ENCODE assay signal across 16 cellular contexts in the genomic region with DNA sequence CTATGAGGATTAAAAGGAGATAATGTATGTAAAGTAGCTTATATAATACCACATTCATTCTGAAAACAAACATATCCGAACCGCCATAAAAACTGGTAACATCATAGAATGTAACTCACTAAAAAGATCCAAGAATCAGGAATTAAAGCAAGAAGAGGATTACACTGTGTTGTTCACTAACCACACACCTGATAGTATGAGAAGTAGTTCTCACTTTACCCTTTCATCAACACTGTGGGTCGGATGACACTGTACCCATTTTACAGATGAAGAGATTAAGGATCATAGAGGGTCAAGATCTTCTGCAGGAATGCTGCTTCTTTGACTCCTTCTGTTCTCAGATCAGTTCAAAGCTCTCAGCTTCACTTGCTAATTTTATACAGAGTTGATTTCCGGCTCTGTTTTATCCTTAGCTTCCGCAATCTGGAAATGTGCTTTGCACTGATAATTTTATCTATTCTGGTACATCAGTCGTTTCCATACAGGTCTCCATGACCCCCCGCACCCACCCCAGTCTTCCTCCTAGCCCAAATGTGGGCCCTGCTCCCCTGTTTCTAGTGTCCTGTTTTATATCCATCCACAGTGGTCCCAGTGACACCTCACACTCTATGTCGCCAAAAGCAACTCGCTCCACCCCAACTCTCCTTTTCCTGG.
"Had no signal": no experiment of that assay in that cellular context is flagged by ENCODE, and none has a peak within 500 bp of the region (broad histone marks: within the 10 kb centered on the region; RNA-seq: fewer than 3 reads in every experiment).

No MANE protein-coding gene starts in this region.

- H3K27ac ChIP-seq: epithelial cell of prostate, esophagus muscularis mucosa, gastrocnemius medialis, heart right ventricle, neutrophil, psoas muscle, spleen had no signal

- DNase-seq: effector memory CD8-positive, alpha-beta T cell; gastrocnemius medialis; heart right ventricle; islet precursor cell; mammary epithelial cell; naive thymus-derived CD4-positive, alpha-beta T cell; psoas muscle; retina; spleen; stimulated activated CD4-positive, alpha-beta T cell treated with anti-CD3 and anti-CD28 coated beads, Interleukin-2, amount 100 ng/mL, for 24 hours; stimulated activated CD4-positive, alpha-beta T cell treated with anti-CD3 and anti-CD28 coated beads, Interleukin-4, amount 100 ng/mL, for 4 hours; stimulated activated naive CD4-positive, alpha-beta T cell treated with Interleukin-2 at 50 U/mL for 16 hours; trophoblast cell had no signal

- H3K4me3 ChIP-seq: esophagus muscularis mucosa, gastrocnemius medialis, heart right ventricle, psoas muscle, spleen had no signal

- H3K36me3 ChIP-seq: esophagus muscularis mucosa, gastrocnemius medialis, heart right ventricle, neutrophil, spleen had no signal

- H3K4me1 ChIP-seq: esophagus muscularis mucosa, psoas muscle had no signal

- H3K9me3 ChIP-seq: esophagus muscularis mucosa, gastrocnemius medialis, heart right ventricle, neutrophil, psoas muscle, spleen had no signal

- H3K27me3 ChIP-seq: gastrocnemius medialis had no signal
